In the genomic region with DNA sequence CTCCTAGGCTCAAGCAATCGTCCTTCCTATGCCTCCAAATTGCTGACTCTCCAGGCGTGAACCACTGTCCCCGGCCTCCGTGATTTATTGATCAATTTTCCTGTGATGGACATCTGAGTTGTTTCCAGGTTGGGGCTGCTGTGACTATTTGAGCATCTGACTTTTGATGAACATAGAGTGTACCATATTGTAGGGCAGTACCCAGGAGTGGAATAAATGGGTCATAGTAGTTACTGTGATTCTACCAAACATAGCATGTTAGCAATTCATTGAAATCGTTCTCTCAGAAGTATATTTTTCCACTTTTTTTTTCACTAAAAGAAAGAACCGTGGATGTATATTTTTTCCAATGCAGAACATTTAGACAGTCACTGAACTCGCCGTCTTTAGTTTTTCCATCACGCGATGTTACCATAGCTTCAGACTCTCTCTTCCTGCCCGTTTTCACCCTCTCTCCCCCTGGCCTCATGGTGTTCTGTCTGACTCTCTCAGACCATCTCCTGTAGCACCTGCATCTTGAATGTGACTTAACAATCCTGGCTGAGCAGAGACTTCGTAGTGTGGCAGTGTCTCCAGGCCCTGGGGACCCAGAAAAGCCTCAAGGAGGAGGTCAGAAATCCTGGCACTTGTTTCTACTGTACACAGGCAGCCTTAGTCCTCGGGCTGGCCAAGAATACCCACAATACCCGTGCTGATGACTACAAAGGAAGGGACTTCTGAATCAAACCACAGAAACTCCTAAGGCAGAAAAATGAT, we compare ENCODE assay signal across 15 cellular contexts. TPM values are rescaled to one million over a fixed set of nuclear protein-coding genes. Genes with fewer than 3 reads are reported as not detected.
A peak's percentile ranks its signal among the peaks of the same experiment; 100 is the strongest.
DNase-seq lines count a peak whose midpoint lies in the region; ATAC-seq, FAIRE-seq and TF ChIP-seq lines count a peak whose summit lies in the region.
"Had no signal": no experiment of that assay in that cellular context is flagged by ENCODE, and none has a peak within 500 bp of the region (broad histone marks: within the 10 kb centered on the region; RNA-seq: fewer than 3 reads in every experiment).

No MANE protein-coding gene starts in this region.

- TF ChIP-seq POLR2A in GM12892 (IDR thresholded peaks at IDR 0.05; ENCODE audit: low read depth, low read length) = no peak

- FAIRE-seq in GM12892 (lab: Jason Lieb, UNC) = no peak
- FAIRE-seq: A204.1, urothelium cell line had no signal

- DNase-seq in activated CD4-positive, alpha-beta T cell treated with anti-CD3 and anti-CD28 coated beads for 4 hours = peak; percentile 29 to 38
- DNase-seq in activated CD4-positive, alpha-beta T cell treated with anti-CD3 and anti-CD28 coated beads, Interleukin-2, amount 50 U/mL, for 1 hour = no peak
- DNase-seq in UCSD-AML1 (lab: John Stamatoyannopoulos, UW; ENCODE audit: unreplicated experiment) (peak; percentile 26), GM12892 (ENCODE audit: insufficient read length) (no peak), NCI-H1930 (lab: John Stamatoyannopoulos, UW) (no peak)
- DNase-seq in stimulated activated CD4-positive, alpha-beta T cell treated with anti-CD3 and anti-CD28 coated beads, TNF-alpha, amount 100 ng/mL, for 24 hours (ENCODE audit: low read depth in 3 of 3) = peak in 2 of 3 experiments; percentile 26 to 47
- DNase-seq: effector CD8-positive, alpha-beta T cell; left ventricle myocardium inferior; NCI-H2171 treated with DMSO at 0.1 percent for 48 hours; SIG-M5 had no signal

- H3K27me3 Mint-ChIP-seq in activated naive CD4-positive, alpha-beta T cell treated with anti-CD3 and anti-CD28 coated beads, Interleukin-2, amount 50 U/mL, for 24 hours = peaks cover 5% of the 10 kb centered on the region

- no peak for ATAC-seq in HG02870 (IDR thresholded peaks at IDR 0.05; ENCODE audit: unreplicated experiment)
- ATAC-seq: naive thymus-derived CD4-positive, alpha-beta T cell had no signal

- H3K27ac Mint-ChIP-seq in activated naive CD4-positive, alpha-beta T cell treated with anti-CD3 and anti-CD28 coated beads, Interleukin-2, amount 50 U/mL, for 24 hours = peak overlapping the region; percentile 98

- H3K36me3 Mint-ChIP-seq in activated naive CD4-positive, alpha-beta T cell treated with anti-CD3 and anti-CD28 coated beads, Interleukin-2, amount 50 U/mL, for 24 hours = no peaks in the 10 kb centered on the region
- H3K36me3 Mint-ChIP-seq: naive thymus-derived CD4-positive, alpha-beta T cell had no signal

- H3K4me1 Mint-ChIP-seq in activated naive CD4-positive, alpha-beta T cell treated with anti-CD3 and anti-CD28 coated beads, Interleukin-2, amount 50 U/mL, for 24 hours = peaks cover 32% of the 10 kb centered on the region

- H3K9me3 Mint-ChIP-seq in activated naive CD4-positive, alpha-beta T cell treated with anti-CD3 and anti-CD28 coated beads, Interleukin-2, amount 50 U/mL, for 24 hours = no peaks in the 10 kb centered on the region
- H3K9me3 Mint-ChIP-seq: naive thymus-derived CD4-positive, alpha-beta T cell had no signal

- peak overlapping the region; percentile 27 for H3K4me3 Mint-ChIP-seq in activated naive CD4-positive, alpha-beta T cell treated with anti-CD3 and anti-CD28 coated beads, Interleukin-2, amount 50 U/mL, for 24 hours
- H3K4me3 Mint-ChIP-seq: naive thymus-derived CD4-positive, alpha-beta T cell had no signal

RNA-seq across cellular contexts. Expression of a gene that starts 3.2 kb away (rescaled TPM):
- 1.5 TPM for polyA plus RNA-seq in GM12892 (2012; ENCODE audit: missing spikeins)

RNA-seq across cellular contexts. Expression of a gene that starts 4.3 kb away (rescaled TPM):
- polyA plus RNA-seq in GM12892 (2012; ENCODE audit: missing spikeins) = 0.13 TPM
- polyA plus RNA-seq: naive thymus-derived CD4-positive, alpha-beta T cell had no signal

RNA-seq across cellular contexts. Expression of a gene that starts 26.3 kb away (rescaled TPM):
- 13.8 TPM for polyA plus RNA-seq in GM12892 (2012; ENCODE audit: missing spikeins)

RNA-seq across cellular contexts. Expression of a gene that starts 40.7 kb away (rescaled TPM):
- polyA plus RNA-seq in GM12892 (2012; ENCODE audit: missing spikeins) = 0.42 TPM

RNA-seq across cellular contexts. Expression of a gene that starts 41.4 kb away (rescaled TPM):
- polyA plus RNA-seq in GM12892 (2012; ENCODE audit: missing spikeins) = not detected
- polyA plus RNA-seq: naive thymus-derived CD4-positive, alpha-beta T cell had no signal

Comparison
In these comparisons a context has a peak if more than half of its experiments do, and no peak if none do; other contexts are left out.
1. DNase-seq: peak in activated CD4-positive, alpha-beta T cell treated with anti-CD3 and anti-CD28 coated beads for 4 hours (2 of 2), UCSD-AML1 (single experiment) and stimulated activated CD4-positive, alpha-beta T cell treated with anti-CD3 and anti-CD28 coated beads, TNF-alpha, amount 100 ng/mL, for 24 hours (2 of 3); none in activated CD4-positive, alpha-beta T cell treated with anti-CD3 and anti-CD28 coated beads, Interleukin-2, amount 50 U/mL, for 1 hour (single experiment), GM12892 (single experiment) and NCI-H1930 (0 of 2).